Comparison of ENCODE assay signal across 1 cellular context in the genomic region with DNA sequence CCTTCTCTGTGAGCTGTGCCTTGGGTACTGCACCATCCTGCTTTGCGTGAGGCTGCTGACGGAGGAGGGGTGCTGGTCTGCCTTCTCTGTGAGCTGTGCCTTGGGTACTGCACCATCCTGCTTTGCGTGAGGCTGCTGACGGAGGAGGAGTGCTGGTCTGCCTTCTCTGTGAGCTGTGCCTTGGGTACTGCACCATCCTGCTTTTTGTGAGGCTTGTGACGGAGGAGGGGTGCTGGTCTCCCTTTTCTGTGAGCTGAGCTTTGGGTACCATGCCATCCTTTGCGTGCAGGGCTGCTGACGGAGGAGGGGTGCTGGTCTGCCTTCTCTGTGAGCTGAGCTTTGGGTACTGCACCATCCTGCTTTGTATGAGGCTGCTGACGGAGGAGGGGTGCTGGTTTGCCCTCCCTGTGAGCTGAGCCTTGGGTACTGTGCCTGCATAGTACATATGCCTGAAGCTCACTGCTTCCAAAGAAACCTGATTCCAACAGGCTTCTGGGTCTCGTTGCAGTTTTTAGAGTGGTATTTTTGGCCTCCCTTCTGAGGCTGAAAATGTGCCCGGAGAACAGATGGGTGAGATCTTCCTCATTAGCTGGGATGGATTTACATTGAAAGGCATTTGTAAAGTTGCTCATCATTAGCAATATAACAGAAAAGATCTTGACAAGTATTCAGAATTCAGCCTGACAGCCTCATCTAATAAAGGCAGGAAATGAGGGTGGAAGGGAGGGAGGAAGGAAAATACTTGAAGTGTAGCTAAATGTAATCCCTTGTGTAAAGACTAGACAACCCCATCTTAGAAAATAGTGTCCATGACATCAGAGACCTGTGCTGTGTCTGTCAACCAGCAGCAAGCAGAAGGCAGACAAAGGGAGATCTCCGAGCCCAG.
TF ChIP-seq lines count a peak whose summit lies in the region.

No MANE protein-coding gene starts in this region.

TF ChIP-seq in SK-N-SH, 30 proteins besides CTCF, POLR2A, EP300 and RAD21 (continued from another document):
- TF ChIP-seq TCF12 (IDR thresholded peaks at IDR 0.05), result no peak
- TF ChIP-seq NFIC (IDR thresholded peaks at IDR 0.05; ENCODE audit: borderline replicate concordance), result no peak
- TF ChIP-seq RCOR1 (IDR thresholded peaks at IDR 0.05; ENCODE audit: low read length), result no peak
- TF ChIP-seq SIN3A (IDR thresholded peaks at IDR 0.05; ENCODE audit: borderline replicate concordance, low read depth, low read length), result no peak
- no peak for TF ChIP-seq GATA2 (CRISPR knock-in tag; IDR thresholded peaks at IDR 0.05)
- no peak for TF ChIP-seq RXRA (IDR thresholded peaks at IDR 0.05; ENCODE audit: borderline replicate concordance, low read depth)
- TF ChIP-seq, protein P1, sequence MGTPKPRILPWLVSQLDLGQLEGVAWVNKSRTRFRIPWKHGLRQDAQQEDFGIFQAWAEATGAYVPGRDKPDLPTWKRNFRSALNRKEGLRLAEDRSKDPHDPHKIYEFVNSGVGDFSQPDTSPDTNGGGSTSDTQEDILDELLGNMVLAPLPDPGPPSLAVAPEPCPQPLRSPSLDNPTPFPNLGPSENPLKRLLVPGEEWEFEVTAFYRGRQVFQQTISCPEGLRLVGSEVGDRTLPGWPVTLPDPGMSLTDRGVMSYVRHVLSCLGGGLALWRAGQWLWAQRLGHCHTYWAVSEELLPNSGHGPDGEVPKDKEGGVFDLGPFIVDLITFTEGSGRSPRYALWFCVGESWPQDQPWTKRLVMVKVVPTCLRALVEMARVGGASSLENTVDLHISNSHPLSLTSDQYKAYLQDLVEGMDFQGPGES (IDR thresholded peaks at IDR 0.05; ENCODE audit: low read depth, low read length), result no peak
- no peak for TF ChIP-seq FOSL2 (IDR thresholded peaks at IDR 0.05; ENCODE audit: borderline replicate concordance, low read depth)
- TF ChIP-seq, protein P2, sequence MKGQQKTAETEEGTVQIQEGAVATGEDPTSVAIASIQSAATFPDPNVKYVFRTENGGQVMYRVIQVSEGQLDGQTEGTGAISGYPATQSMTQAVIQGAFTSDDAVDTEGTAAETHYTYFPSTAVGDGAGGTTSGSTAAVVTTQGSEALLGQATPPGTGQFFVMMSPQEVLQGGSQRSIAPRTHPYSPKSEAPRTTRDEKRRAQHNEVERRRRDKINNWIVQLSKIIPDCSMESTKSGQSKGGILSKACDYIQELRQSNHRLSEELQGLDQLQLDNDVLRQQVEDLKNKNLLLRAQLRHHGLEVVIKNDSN (IDR thresholded peaks at IDR 0.05; ENCODE audit: borderline replicate concordance, low read depth), result no peak
